Comparison of ENCODE assay signal across 6 cellular contexts in genomic region chr19:38362946-38363688, GRCh38. TPM values are rescaled to one million over a fixed set of nuclear protein-coding genes. Genes with fewer than 3 reads are reported as not detected.
DNase-seq lines count a peak whose midpoint lies in the region; ATAC-seq and TF ChIP-seq lines count a peak whose summit lies in the region.
"Not testable (repeated sequence)": the region's sequence is repeated elsewhere in the genome, so short reads cannot be mapped to it uniquely, and the experiment has no call there.

No MANE protein-coding gene starts in this region.

- H3K9me3 Mint-ChIP-seq in GM23338; activated naive CD8-positive, alpha-beta T cell treated with anti-CD3 and anti-CD28 coated beads for 36 hours: not testable (repeated sequence)
- peaks cover 12% of the 10 kb centered on the region for H3K9me3 Mint-ChIP-seq in glutamatergic neuron (ENCODE audit: unreplicated experiment)

- intact Hi-C loops in upper lobe of right lung (cut with DNase I), result not testable (repeated sequence)

- peak overlapping the region; percentile 90 for H3K4me2 ChIP-seq in GM23338
- H3K4me2 ChIP-seq in SK-N-SH, result peak overlapping the region; percentile 98
- H3K4me2 ChIP-seq in neural cell (ENCODE audit: low read length), result peak overlapping the region; percentile 78

- CTCF ChIA-PET in SK-N-SH (lab: Yijun Ruan, JAX), result interaction anchor here (0.8 to 0.9 kb wide), 2 partner anchors 11 to 119 kb away, joined by 3 read pairs; partner anchors contain the start of gene PSMD8

- WGBS in SK-N-SH (ENCODE audit: low lambda C conversion rate), result 71% methylated on average over 15 of the region's 16 CpGs

- 0 out of 2 replicates have a peak, but pooled peaks cover 11% of the 10 kb centered on the region for H3F3A ChIP-seq in GM23338 (replicated peaks; ENCODE audit: low read depth)
- not testable (repeated sequence) for H3F3A ChIP-seq in SK-N-SH (replicated peaks; ENCODE audit: insufficient read depth); neural cell (ENCODE audit: insufficient read depth, low read length, poor library complexity, severe bottlenecking)

- H3K36me3 ChIP-seq in GM23338 (ENCODE audit: insufficient read depth); SK-N-SH (replicated peaks in 1 of 2; ENCODE audit: control insufficient read depth in 1 of 2, insufficient read depth in 2 of 2, low read length in 1 of 2); neural cell (ENCODE audit: insufficient read depth, low read length); upper lobe of right lung: not testable (repeated sequence)

- not testable (repeated sequence) for H3K27ac Mint-ChIP-seq in GM23338; activated naive CD8-positive, alpha-beta T cell treated with anti-CD3 and anti-CD28 coated beads for 36 hours
- peak overlapping the region; percentile 82 for H3K27ac Mint-ChIP-seq in glutamatergic neuron (ENCODE audit: unreplicated experiment)

- not testable (repeated sequence) for H3K36me3 Mint-ChIP-seq in GM23338 (ENCODE audit: low read depth); activated naive CD8-positive, alpha-beta T cell treated with anti-CD3 and anti-CD28 coated beads for 36 hours; glutamatergic neuron (ENCODE audit: unreplicated experiment)

- H3K4me3 ChIP-seq in GM23338 (peak overlapping the region; percentile 92), SK-N-SH (ENCODE audit: low read depth in 2 of 2, low read length in 1 of 2) (peak overlapping the region; percentile 58 to 89), neural cell (ENCODE audit: low read length) (peak overlapping the region; percentile 88), upper lobe of right lung (peak overlapping the region; percentile 67)

- TF ChIP-seq EP300 in SK-N-SH (IDR thresholded peaks at IDR 0.05; ENCODE audit: borderline replicate concordance in 1 of 2, low read depth in 1 of 2, low read length in 1 of 2); neural cell (conservative IDR thresholded peaks at IDR 0.05; ENCODE audit: poor library complexity, severe bottlenecking): not testable (repeated sequence)

- H3K27me3 ChIP-seq in GM23338 (ENCODE audit: insufficient read depth) (peaks cover 29% of the 10 kb centered on the region), SK-N-SH (ENCODE audit: insufficient read depth) (peaks cover 33% of the 10 kb centered on the region), neural cell (ENCODE audit: insufficient read depth, low read depth, low read length) (peaks cover 23% of the 10 kb centered on the region), upper lobe of right lung (peaks cover 19% of the 10 kb centered on the region)

- H4K20me1 ChIP-seq in GM23338 (replicated peaks; ENCODE audit: insufficient read depth); SK-N-SH (ENCODE audit: insufficient read depth); neural cell (ENCODE audit: insufficient read depth): not testable (repeated sequence)

- ATAC-seq in GM23338, upper lobe of right lung: not testable (repeated sequence)

- not testable (repeated sequence) for H3K9me2 ChIP-seq in GM23338 (ENCODE audit: insufficient read depth); SK-N-SH; neural cell (ENCODE audit: insufficient read depth, low read length)

- H2AFZ ChIP-seq in GM23338; SK-N-SH (ENCODE audit: low read depth); neural cell (ENCODE audit: low read depth, low read length): not testable (repeated sequence)

- peak overlapping the region; percentile 37; the same call in 1 of the 2 replicates for H3K9ac ChIP-seq in SK-N-SH
- not testable (repeated sequence) for H3K9ac ChIP-seq in neural cell (ENCODE audit: low read length)

- H3K27ac ChIP-seq in GM23338 (ENCODE audit: low read depth); neural cell (ENCODE audit: low read length); upper lobe of right lung: not testable (repeated sequence)
- H3K27ac ChIP-seq in SK-N-SH (ENCODE audit: low read depth in 2 of 2, low read length in 1 of 2), result 0 out of 4 replicates have a peak overlapping the region, but pooled peaks of 1 of the 2 experiments have one; percentile 47

- not testable (repeated sequence) for DNase-seq in GM23338 (ENCODE audit: low spot score); SK-N-SH; activated naive CD8-positive, alpha-beta T cell treated with anti-CD3 and anti-CD28 coated beads for 36 hours; glutamatergic neuron; upper lobe of right lung

- peaks cover 12% of the 10 kb centered on the region for H3K4me1 ChIP-seq in GM23338 (ENCODE audit: insufficient read depth)
- peaks cover 0 to 10% of the 10 kb centered on the region in 2 experiments; a peak in 1 of 4 replicates for H3K4me1 ChIP-seq in SK-N-SH (ENCODE audit: control insufficient read depth in 1 of 2, insufficient read depth in 2 of 2, low read depth in 1 of 2, low read length in 1 of 2)
- peaks cover 11% of the 10 kb centered on the region for H3K4me1 ChIP-seq in upper lobe of right lung

- peaks cover 14% of the 10 kb centered on the region for H3K4me1 Mint-ChIP-seq in GM23338
- H3K4me1 Mint-ChIP-seq in activated naive CD8-positive, alpha-beta T cell treated with anti-CD3 and anti-CD28 coated beads for 36 hours; glutamatergic neuron (ENCODE audit: low read depth, unreplicated experiment): not testable (repeated sequence)

- not testable (repeated sequence) for TF ChIP-seq RAD21 in SK-N-SH (IDR thresholded peaks at IDR 0.05; ENCODE audit: low read length); neural cell (conservative IDR thresholded peaks at IDR 0.05)

- H3K4me3 Mint-ChIP-seq in GM23338 (peak overlapping the region; percentile 91; the same call in 2 of the 3 replicates), glutamatergic neuron (ENCODE audit: unreplicated experiment) (peak overlapping the region; percentile 79)
- H3K4me3 Mint-ChIP-seq in activated naive CD8-positive, alpha-beta T cell treated with anti-CD3 and anti-CD28 coated beads for 36 hours, result peak overlapping the region; percentile 51

- POLR2A ChIA-PET in SK-N-SH (lab: Yijun Ruan, JAX), result interaction anchor here (0.7 to 1.8 kb wide), 2 partner anchors 11 to 25 kb away, joined by 3 to 17 read pairs; partner anchors contain the start of genes GGN and PSMD8

- H3K9me3 ChIP-seq in SK-N-SH; neural cell (ENCODE audit: low read length); upper lobe of right lung: not testable (repeated sequence)

- H3K27me3 Mint-ChIP-seq in GM23338 (ENCODE audit: insufficient read depth, low read depth, poor library complexity), result peaks cover 24% of the 10 kb centered on the region
- peaks cover 39% of the 10 kb centered on the region for H3K27me3 Mint-ChIP-seq in activated naive CD8-positive, alpha-beta T cell treated with anti-CD3 and anti-CD28 coated beads for 36 hours
- not testable (repeated sequence) for H3K27me3 Mint-ChIP-seq in glutamatergic neuron (ENCODE audit: unreplicated experiment)

- H3K79me2 ChIP-seq in GM23338 (replicated peaks; ENCODE audit: insufficient read depth); SK-N-SH (ENCODE audit: insufficient read depth); neural cell (replicated peaks; ENCODE audit: insufficient read depth, low read length): not testable (repeated sequence)

- not testable (repeated sequence) for TF ChIP-seq CTCF in GM23338 (conservative IDR thresholded peaks at IDR 0.05; ENCODE audit: low read depth in 2 of 2); SK-N-SH (IDR thresholded peaks at IDR 0.05); glutamatergic neuron (IDR thresholded peaks at IDR 0.05; ENCODE audit: partially characterized antibody, unreplicated experiment); neural cell (IDR thresholded peaks at IDR 0.05; ENCODE audit: poor library complexity, severe bottlenecking); upper lobe of right lung (IDR thresholded peaks at IDR 0.05)

RNA-seq across cellular contexts. Expression of gene PSMD8, which starts 11.3 kb away (rescaled TPM):
- 165 and 241 TPM in 2 replicates for total RNA-seq in GM23338 (2014; rRNA removed; shearing (Covaris generic))
- polyA plus RNA-seq in GM23338 (2016; fragmentation: Nextera tagmentation; extraction: Ambion mirVana) (129 and 138 TPM in 2 replicates), SK-N-SH (2012; rRNA removed) (400 and 453 TPM in 2 replicates), neural cell (334 and 380 TPM in 2 replicates)
- polyA plus RNA-seq in SK-N-SH (2012; cell fraction: cytosol; rRNA removed), result 207 and 336 TPM in 2 replicates
- 110 and 206 TPM in 2 replicates for polyA plus RNA-seq in SK-N-SH (2012; cell fraction: nucleus; rRNA removed)
- 100 to 1,000 TPM; 193 to 199 TPM for total RNA-seq in activated naive CD8-positive, alpha-beta T cell treated with anti-CD3 and anti-CD28 coated beads for 36 hours
- total RNA-seq in glutamatergic neuron (ENCODE audit: unreplicated experiment) (156 TPM), upper lobe of right lung (123 TPM)
- 154 and 160 TPM in 2 replicates for polyA minus RNA-seq in neural cell

RNA-seq across cellular contexts. Expression of gene GGN, which starts 24.7 kb away (rescaled TPM):
- total RNA-seq in GM23338 (2014; rRNA removed; shearing (Covaris generic)), result 0.14 and 0.70 TPM in 2 replicates
- polyA plus RNA-seq in GM23338 (2016; fragmentation: Nextera tagmentation; extraction: Ambion mirVana) (1.5 and 2.6 TPM in 2 replicates), SK-N-SH (2012; rRNA removed) (0.48 and 0.52 TPM in 2 replicates), neural cell (0.21 and 0.28 TPM in 2 replicates)
- polyA plus RNA-seq in SK-N-SH (2012; cell fraction: cytosol; rRNA removed), result 0.37 and 0.63 TPM in 2 replicates
- 2.0 and 4.0 TPM in 2 replicates for polyA plus RNA-seq in SK-N-SH (2012; cell fraction: nucleus; rRNA removed)
- under 1 TPM in 1 of 2 experiments, not detected in 1; 0.14 TPM for total RNA-seq in activated naive CD8-positive, alpha-beta T cell treated with anti-CD3 and anti-CD28 coated beads for 36 hours
- total RNA-seq in glutamatergic neuron (ENCODE audit: unreplicated experiment) (2.0 TPM), upper lobe of right lung (not detected)
- 1.2 and 2.9 TPM in 2 replicates for polyA minus RNA-seq in neural cell

RNA-seq across cellular contexts. Expression of gene SPRED3, which starts 25.4 kb away (rescaled TPM):
- 3.9 TPM in 2 replicates for total RNA-seq in GM23338 (2014; rRNA removed; shearing (Covaris generic))
- 10.7 and 11.6 TPM in 2 replicates for polyA plus RNA-seq in GM23338 (2016; fragmentation: Nextera tagmentation; extraction: Ambion mirVana)
- 10.5 and 11.1 TPM in 2 replicates for polyA plus RNA-seq in SK-N-SH (2012; rRNA removed)
- 4.3 and 5.6 TPM in 2 replicates for polyA plus RNA-seq in SK-N-SH (2012; cell fraction: cytosol; rRNA removed)
- polyA plus RNA-seq in SK-N-SH (2012; cell fraction: nucleus; rRNA removed), result 50.6 and 58.3 TPM in 2 replicates
- total RNA-seq in activated naive CD8-positive, alpha-beta T cell treated with anti-CD3 and anti-CD28 coated beads for 36 hours, result under 1 TPM; 0.45 to 0.74 TPM
- 8.7 TPM for total RNA-seq in glutamatergic neuron (ENCODE audit: unreplicated experiment)
- polyA plus RNA-seq in neural cell, result 4.9 and 13.7 TPM in 2 replicates
- polyA minus RNA-seq in neural cell, result 6.3 TPM in 2 replicates
- 1.6 TPM for total RNA-seq in upper lobe of right lung

RNA-seq across cellular contexts. Expression of gene CATSPERG, which starts 27.5 kb away (rescaled TPM):
- 1.4 and 4.2 TPM in 2 replicates for total RNA-seq in GM23338 (2014; rRNA removed; shearing (Covaris generic))
- polyA plus RNA-seq in GM23338 (2016; fragmentation: Nextera tagmentation; extraction: Ambion mirVana), result 1.4 and 1.9 TPM in 2 replicates
- 2.0 and 2.1 TPM in 2 replicates for polyA plus RNA-seq in SK-N-SH (2012; rRNA removed)
- polyA plus RNA-seq in SK-N-SH (2012; cell fraction: cytosol; rRNA removed), result 0.57 and 0.60 TPM in 2 replicates
- polyA plus RNA-seq in SK-N-SH (2012; cell fraction: nucleus; rRNA removed), result 10.1 and 11.7 TPM in 2 replicates
- 1 to 10 TPM; 1.9 to 2.1 TPM for total RNA-seq in activated naive CD8-positive, alpha-beta T cell treated with anti-CD3 and anti-CD28 coated beads for 36 hours
- total RNA-seq in glutamatergic neuron (ENCODE audit: unreplicated experiment), result 39.0 TPM
- polyA plus RNA-seq in neural cell, result 16.0 and 17.1 TPM in 2 replicates
- polyA minus RNA-seq in neural cell, result 17.3 and 22.6 TPM in 2 replicates
- total RNA-seq in upper lobe of right lung, result 10.6 TPM

RNA-seq across cellular contexts. Expression of gene FAM98C, which starts 39.8 kb away (rescaled TPM):
- total RNA-seq in GM23338 (2014; rRNA removed; shearing (Covaris generic)), result 4.3 and 5.7 TPM in 2 replicates
- polyA plus RNA-seq in GM23338 (2016; fragmentation: Nextera tagmentation; extraction: Ambion mirVana) (7.6 and 8.0 TPM in 2 replicates), SK-N-SH (2012; rRNA removed) (24.9 and 26.7 TPM in 2 replicates), neural cell (57.0 and 79.3 TPM in 2 replicates)
- 10.6 and 16.0 TPM in 2 replicates for polyA plus RNA-seq in SK-N-SH (2012; cell fraction: cytosol; rRNA removed)
- 64.7 and 94.3 TPM in 2 replicates for polyA plus RNA-seq in SK-N-SH (2012; cell fraction: nucleus; rRNA removed)
- 1 to 10 TPM; 8.1 to 9.3 TPM for total RNA-seq in activated naive CD8-positive, alpha-beta T cell treated with anti-CD3 and anti-CD28 coated beads for 36 hours
- total RNA-seq in glutamatergic neuron (ENCODE audit: unreplicated experiment) (5.8 TPM), upper lobe of right lung (16.2 TPM)
- 24.4 and 29.5 TPM in 2 replicates for polyA minus RNA-seq in neural cell
